Comparison of ENCODE assay signal across 20 cellular contexts in genomic region chr4:164357957-164358356, GRCh38.
DNase-seq lines count a peak whose midpoint lies in the region; FAIRE-seq and TF ChIP-seq lines count a peak whose summit lies in the region.
"Had no signal": no experiment of that assay in that cellular context is flagged by ENCODE, and none has a peak within 500 bp of the region (broad histone marks: within the 10 kb centered on the region; RNA-seq: fewer than 3 reads in every experiment).

No MANE protein-coding gene starts in this region.

- peak; percentile 52 for DNase-seq in HT1080 (ENCODE audit: low read depth)
- peak; percentile 58 for DNase-seq in RWPE1 (ENCODE audit: low spot score)
- DNase-seq in fibroblast of mammary gland (ENCODE audit: low read depth): peak; percentile 24
- DNase-seq in urothelium cell line (ENCODE audit: low spot score): peak; percentile 14
- no peak for DNase-seq in prostate gland (ENCODE audit: low spot score)
- no peak for DNase-seq in DMS 273 treated with DMSO at 0.1 percent for 48 hours (lab: John Stamatoyannopoulos, UW)
- no peak for DNase-seq in suprapubic skin (ENCODE audit: low spot score in 2 of 2)
- DNase-seq: activated CD4-positive, alpha-beta T cell treated with anti-CD3 and anti-CD28 coated beads, Interleukin-2, amount 50 U/mL, for 48 hours; activated CD4-positive, CD25-positive, alpha-beta regulatory T cell; amygdala; caudate nucleus; CD4-positive, alpha-beta T cell; immature natural killer cell; mucosa of descending colon; NCI-H1694; NCI-H2171; NCI-H526; stimulated activated CD4-positive, alpha-beta T cell treated with anti-CD3 and anti-CD28 coated beads, Interleukin-1b, Interleukin-23, amount 100 ng/mL, for 48 hours; testis had no signal

- H3K36me3 ChIP-seq in prostate gland: no peaks in the 10 kb centered on the region
- H3K36me3 ChIP-seq in suprapubic skin: no peaks in the 10 kb centered on the region

- H3K27me3 ChIP-seq in prostate gland (replicated peaks; ENCODE audit: insufficient read depth) (no peaks in the 10 kb centered on the region), suprapubic skin (no peaks in the 10 kb centered on the region)
- H3K27me3 ChIP-seq: testis had no signal

- POLR2A ChIA-PET in RWPE1 (lab: Yijun Ruan, JAX; ENCODE audit: low non-redundant PET): no interaction called here

- H3K9me3 ChIP-seq in prostate gland (no peaks in the 10 kb centered on the region), suprapubic skin (no peaks in the 10 kb centered on the region)
- H3K9me3 ChIP-seq: mucosa of descending colon, testis had no signal

- H3K4me3 ChIP-seq in fibroblast of mammary gland (ENCODE audit: control insufficient read depth, low read depth, low read length) (no peak overlapping the region), prostate gland (no peak overlapping the region), suprapubic skin (no peak overlapping the region)
- H3K4me3 ChIP-seq: mucosa of descending colon, testis had no signal

- CTCF ChIA-PET in RWPE1 (lab: Yijun Ruan, JAX): no interaction called here

- intact Hi-C loops in prostate gland (cut with DNase I): no loop called here

- WGBS in prostate gland: 61% methylated on average over 2 of the region's 2 CpGs
- 44% methylated on average over 2 of the region's 2 CpGs for WGBS in suprapubic skin

- TF ChIP-seq EP300 in suprapubic skin (IDR thresholded peaks at IDR 0.05): no peak

- FAIRE-seq in urothelium cell line (lab: Jason Lieb, UNC): no peak
- FAIRE-seq: GM18507 had no signal

- H3K27ac ChIP-seq in RWPE1 (no peak overlapping the region), prostate gland (no peak overlapping the region), suprapubic skin (no peak overlapping the region)
- H3K27ac ChIP-seq: testis had no signal

- TF ChIP-seq POLR2A in prostate gland (IDR thresholded peaks at IDR 0.05): no peak
- TF ChIP-seq POLR2A in suprapubic skin (IDR thresholded peaks at IDR 0.05): no peak

- H3K4me1 ChIP-seq in prostate gland (replicated peaks) (no peaks in the 10 kb centered on the region), suprapubic skin (no peaks in the 10 kb centered on the region)
- H3K4me1 ChIP-seq: testis had no signal

- no peak for TF ChIP-seq CTCF in RWPE1 (conservative IDR thresholded peaks at IDR 0.05; ENCODE audit: low read depth)
- TF ChIP-seq CTCF in fibroblast of mammary gland (conservative IDR thresholded peaks at IDR 0.05; ENCODE audit: control insufficient read depth, insufficient read depth, low read depth, low read length): no peak
- no peak for TF ChIP-seq CTCF in prostate gland (IDR thresholded peaks at IDR 0.05)
- TF ChIP-seq CTCF in suprapubic skin (IDR thresholded peaks at IDR 0.05): no peak

Comparison
In these comparisons a context has a peak if more than half of its experiments do, and no peak if none do; other contexts are left out.
1. DNase-seq: peak in HT1080 (single experiment), RWPE1 (single experiment), fibroblast of mammary gland (single experiment) and urothelium cell line (single experiment); none in prostate gland (single experiment), DMS 273 treated with DMSO at 0.1 percent for 48 hours (single experiment) and suprapubic skin (0 of 2).